In the genomic region with DNA sequence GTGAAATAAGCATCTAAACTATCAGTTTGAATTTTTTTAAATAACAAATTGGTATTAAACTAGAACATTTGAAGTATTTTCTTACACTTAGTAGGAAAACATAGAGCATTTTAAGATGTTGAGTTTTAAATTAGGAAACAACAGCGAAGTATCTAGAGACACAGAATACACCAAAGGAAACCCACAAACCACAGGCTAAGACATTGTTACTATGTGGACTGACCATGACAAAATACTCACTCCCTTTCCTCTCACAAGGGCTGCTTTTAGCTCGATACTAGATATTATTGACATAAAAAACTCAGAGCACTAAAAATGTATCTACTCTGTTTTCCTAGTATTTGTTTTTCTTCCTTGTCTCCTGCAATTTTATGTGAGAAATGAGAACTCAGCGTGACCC, we compare ENCODE assay signal across 9 cellular contexts.
DNase-seq lines count a peak whose midpoint lies in the region; ATAC-seq and TF ChIP-seq lines count a peak whose summit lies in the region.
"Had no signal": no experiment of that assay in that cellular context is flagged by ENCODE, and none has a peak within 500 bp of the region (broad histone marks: within the 10 kb centered on the region; RNA-seq: fewer than 3 reads in every experiment).

No MANE protein-coding gene starts in this region.

- peak; percentile 98 for ATAC-seq in GM18511 (IDR thresholded peaks at IDR 0.05; ENCODE audit: unreplicated experiment)
- ATAC-seq in GM21737 (IDR thresholded peaks at IDR 0.05; ENCODE audit: unreplicated experiment), result peak; percentile 83
- ATAC-seq in HG03520 (IDR thresholded peaks at IDR 0.05; ENCODE audit: unreplicated experiment), result peak; percentile 90
- no peak for ATAC-seq in sciatic nerve
- no peak for ATAC-seq in psoas muscle

- H3K27ac ChIP-seq in psoas muscle, result no peak overlapping the region

- H3K9me3 ChIP-seq in psoas muscle, result no peaks in the 10 kb centered on the region

- H3K27me3 ChIP-seq in psoas muscle (ENCODE audit: insufficient read depth in 3 of 3, low read length in 2 of 3), result no peaks in the 10 kb centered on the region

- 85 to 89% (median 86%) methylated on average over 3 of the region's 3 CpGs for WGBS in psoas muscle, 3 donors

- peaks cover 5% of the 10 kb centered on the region for H3K4me1 ChIP-seq in psoas muscle

- H3K36me3 ChIP-seq in psoas muscle (ENCODE audit: insufficient read depth in 1 of 2, low read depth in 1 of 2), result no peaks in the 10 kb centered on the region

- intact Hi-C loops in sciatic nerve (cut with DNase I) (no loop called here), psoas muscle (cut with DNase I) (no loop called here)

- in situ Hi-C loops in G401 (cut with HindIII; ENCODE audit: low sequenced_read_pairs), result no loop called here

- peak; percentile 54 for DNase-seq in fibroblast of peridontal ligament (ENCODE audit: extremely low read depth)
- no peak for DNase-seq in NCI-H69 (lab: John Stamatoyannopoulos, UW)
- DNase-seq in sciatic nerve (ENCODE audit: low spot score), result no peak
- no peak for DNase-seq in G401 (ENCODE audit: low spot score)
- DNase-seq in psoas muscle, result no peak
- DNase-seq: activated CD4-positive, alpha-beta memory T cell treated with anti-CD3 and anti-CD28 coated beads for 36 hours had no signal

- no peak overlapping the region for H3K4me3 ChIP-seq in psoas muscle

- TF ChIP-seq CTCF in psoas muscle (IDR thresholded peaks at IDR 0.05), result no peak

Comparison
In these comparisons a context has a peak if more than half of its experiments do, and no peak if none do; other contexts are left out.
1. ATAC-seq: peak in GM18511 (single experiment), GM21737 (single experiment) and HG03520 (single experiment); none in sciatic nerve (single experiment) and psoas muscle (0 of 4).